ENCODE assay signal across 8 cellular contexts in genomic region chr20:19992996-19993908, GRCh38. TPM values are rescaled to one million over a fixed set of nuclear protein-coding genes. Genes with fewer than 3 reads are reported as not detected.
DNase-seq lines count a peak whose midpoint lies in the region; ATAC-seq and TF ChIP-seq lines count a peak whose summit lies in the region.

No MANE protein-coding gene starts in this region.

- ATAC-seq in thoracic aorta (ENCODE audit: insufficient number of reproducible peaks, low FRiP score, low read depth) (no peak), HG03175 (IDR thresholded peaks at IDR 0.05; ENCODE audit: unreplicated experiment) (no peak), GM21737 (IDR thresholded peaks at IDR 0.05; ENCODE audit: unreplicated experiment) (no peak)

- H3K4me3 ChIP-seq in mammary epithelial cell (replicated peaks in 1 of 3; ENCODE audit: insufficient read depth in 1 of 3, low read depth in 2 of 3, low read length in 3 of 3) (peak overlapping the region in 2 of 3 experiments; percentile 41 to 44), thoracic aorta (peak overlapping the region; percentile 63)

- no peak overlapping the region for H2AFZ ChIP-seq in mammary epithelial cell (ENCODE audit: low read depth, low read length)

- H3K4me1 ChIP-seq in mammary epithelial cell (ENCODE audit: insufficient read depth, low read length) (peaks cover 57% of the 10 kb centered on the region), thoracic aorta (ENCODE audit: control insufficient read depth in 1 of 2, low read depth in 2 of 2) (peaks cover 37 to 71% of the 10 kb centered on the region in 2 donors)

- H3K79me2 ChIP-seq in mammary epithelial cell (ENCODE audit: insufficient read depth, low read length), result peaks cover 75% of the 10 kb centered on the region

- CTCF ChIA-PET in mammary epithelial cell (lab: Charles Lee; ENCODE audit: low non-redundant PET), result interaction anchor here (0.6 to 0.9 kb wide), 7 partner anchors 15 to 208 kb away, joined by 3 to 6 read pairs (median 5); no protein-coding TSS in a partner anchor

- peaks cover 22% of the 10 kb centered on the region for H3K36me3 ChIP-seq in mammary epithelial cell (ENCODE audit: insufficient read depth, low read length)
- H3K36me3 ChIP-seq in thoracic aorta, result peaks cover 4% of the 10 kb centered on the region

- TF ChIP-seq CTCF in mammary epithelial cell (conservative IDR thresholded peaks at IDR 0.05 in 1 of 2, IDR thresholded peaks at IDR 0.05 in 1 of 2; ENCODE audit: extremely low read depth in 1 of 2, insufficient read depth in 1 of 2, low read depth in 1 of 2, low read length in 2 of 2), result no peak
- TF ChIP-seq CTCF in thoracic aorta (IDR thresholded peaks at IDR 0.05), result no peak

- H3K27ac ChIP-seq in mammary epithelial cell (ENCODE audit: insufficient read depth, low read depth, low read length), result peak overlapping the region; percentile 100
- H3K27ac ChIP-seq in thoracic aorta, result peak overlapping the region; percentile 67 to 83

- peak overlapping the region; percentile 88 for H3K4me2 ChIP-seq in mammary epithelial cell (ENCODE audit: insufficient read depth, low read depth, low read length)

- dilution Hi-C loops in mammary epithelial cell (cut with HindIII; ENCODE audit: low sequenced_read_pairs), result no loop called here

- H3K9ac ChIP-seq in mammary epithelial cell (ENCODE audit: insufficient read depth, low read length), result peak overlapping the region; percentile 95

- no peaks in the 10 kb centered on the region for H3K9me3 ChIP-seq in mammary epithelial cell (replicated peaks; ENCODE audit: insufficient read depth, low read length)
- H3K9me3 ChIP-seq in thoracic aorta, result no peaks in the 10 kb centered on the region

- DNase-seq in HS-5 (ENCODE audit: low read depth) (peak; percentile 97), mammary epithelial cell (peak; percentile 95), kidney tubule cell (ENCODE audit: low spot score) (peak; percentile 94), thoracic aorta (ENCODE audit: low spot score) (no peak), NCI-H146 (lab: John Stamatoyannopoulos, UW) (no peak), HUDEP-2 (lab: John Stamatoyannopoulos, UW; ENCODE audit: unreplicated experiment in 76 of 76) (no peak)

- H3K27me3 ChIP-seq in mammary epithelial cell (ENCODE audit: insufficient read depth, low read length), result no peaks in the 10 kb centered on the region
- H3K27me3 ChIP-seq in thoracic aorta (replicated peaks; ENCODE audit: insufficient read depth), result no peaks in the 10 kb centered on the region

- 2% methylated on average over 11 of the region's 14 CpGs for WGBS in mammary epithelial cell (ENCODE audit: low coverage, missing lambda C conversion rate)

- in situ Hi-C loops in mammary epithelial cell (cut with MboI; ENCODE audit: low sequenced_read_pairs in 2 of 2), result loop anchor here in 1 of 2 donors (5.0 kb wide), 1 partner anchor 206 kb away; no protein-coding TSS in a partner anchor

- H4K20me1 ChIP-seq in mammary epithelial cell (ENCODE audit: insufficient read depth, low read length), result no peaks in the 10 kb centered on the region

- intact Hi-C loops in mammary epithelial cell (cut with micrococcal nuclease), result loop anchor here (1.0 to 5.0 kb wide), 6 partner anchors 16 to 191 kb away; partner anchors contain the start of gene NAA20

- no TSS peak for BruUV-seq in mammary epithelial cell (replicated peaks; lab: Mats Ljungman, UMichigan)

RNA-seq across cellular contexts. Expression of gene NAA20, which starts 23.9 kb away (rescaled TPM):
- total RNA-seq in mammary epithelial cell (100 to 1,000 TPM in 1 of 2 donors, 10 to 100 TPM in 1; 44.3 to 105 TPM), thoracic aorta (10 to 100 TPM; 14.6 to 16.9 TPM)
- polyA plus RNA-seq in mammary epithelial cell, result 102 TPM
- 49.6 TPM for polyA minus RNA-seq in mammary epithelial cell

RNA-seq across cellular contexts. Expression of gene CRNKL1, which starts 59.0 kb away (rescaled TPM):
- 10 to 100 TPM; 15.7 to 16.7 TPM for total RNA-seq in mammary epithelial cell
- 6.7 TPM for polyA plus RNA-seq in mammary epithelial cell
- 14.3 TPM for polyA minus RNA-seq in mammary epithelial cell
- total RNA-seq in thoracic aorta, result 10 to 100 TPM; 17.3 to 24.5 TPM

RNA-seq across cellular contexts. Expression of gene CFAP61, which starts 59.1 kb away (rescaled TPM):
- under 1 TPM in 1 of 2 donors, not detected in 1; 0.67 TPM for total RNA-seq in mammary epithelial cell
- 0.07 TPM for polyA plus RNA-seq in mammary epithelial cell
- polyA minus RNA-seq in mammary epithelial cell, result not detected
- total RNA-seq in thoracic aorta, result under 1 TPM in 1 of 2 donors, not detected in 1; 0.27 TPM

Comparison
In these comparisons a context has a peak if more than half of its experiments do, and no peak if none do; other contexts are left out.
1. DNase-seq: peak in HS-5 (single experiment), mammary epithelial cell (single experiment) and kidney tubule cell (single experiment); none in thoracic aorta (single experiment), NCI-H146 (single experiment) and HUDEP-2 (0 of 76).